Comparison of ENCODE assay signal across 1 cellular context in the genomic region with DNA sequence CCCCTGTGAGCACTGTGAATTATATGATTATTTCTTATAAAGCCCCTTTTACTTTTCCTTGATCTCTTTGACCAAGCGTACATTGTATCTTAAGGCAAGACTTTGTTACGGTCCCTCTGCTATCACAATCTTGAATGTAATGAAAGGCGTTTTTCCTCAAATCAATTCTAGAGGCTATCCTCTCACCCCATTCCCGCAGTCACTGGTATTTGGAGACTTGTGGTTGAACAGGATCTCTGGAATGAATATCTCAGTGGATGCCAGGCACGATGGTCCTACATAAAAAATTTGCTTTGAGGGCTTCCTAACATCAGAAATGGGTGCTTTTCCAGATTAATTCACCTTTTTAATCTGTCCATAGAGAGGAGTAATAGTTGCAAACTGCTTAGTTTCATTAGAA.
TF ChIP-seq lines count a peak whose summit lies in the region.

No MANE protein-coding gene starts in this region.

TF ChIP-seq in IMR-90, 13 proteins besides CTCF, POLR2A, EP300 and RAD21:
- TF ChIP-seq, protein P1, sequence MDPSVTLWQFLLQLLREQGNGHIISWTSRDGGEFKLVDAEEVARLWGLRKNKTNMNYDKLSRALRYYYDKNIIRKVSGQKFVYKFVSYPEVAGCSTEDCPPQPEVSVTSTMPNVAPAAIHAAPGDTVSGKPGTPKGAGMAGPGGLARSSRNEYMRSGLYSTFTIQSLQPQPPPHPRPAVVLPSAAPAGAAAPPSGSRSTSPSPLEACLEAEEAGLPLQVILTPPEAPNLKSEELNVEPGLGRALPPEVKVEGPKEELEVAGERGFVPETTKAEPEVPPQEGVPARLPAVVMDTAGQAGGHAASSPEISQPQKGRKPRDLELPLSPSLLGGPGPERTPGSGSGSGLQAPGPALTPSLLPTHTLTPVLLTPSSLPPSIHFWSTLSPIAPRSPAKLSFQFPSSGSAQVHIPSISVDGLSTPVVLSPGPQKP (IDR thresholded peaks at IDR 0.05; ENCODE audit: borderline replicate concordance, low read depth, low read length): no peak
- TF ChIP-seq RCOR1 (IDR thresholded peaks at IDR 0.05; ENCODE audit: insufficient replicate concordance, low read length): no peak
- TF ChIP-seq CHD1 (IDR thresholded peaks at IDR 0.05; ENCODE audit: low read depth, low read length): no peak
- no peak for TF ChIP-seq NFE2L2 (IDR thresholded peaks at IDR 0.05; ENCODE audit: low read depth, low read length)
- no peak for TF ChIP-seq USF2 (IDR thresholded peaks at IDR 0.05; ENCODE audit: low read depth, low read length)
- TF ChIP-seq FOS (IDR thresholded peaks at IDR 0.05; ENCODE audit: low read depth, low read length): no peak
TF ChIP-seq in IMR-90: peak in this region for 0.
